ENCODE assay signal across 23 cellular contexts in genomic region chr3:58421004-58421403, GRCh38. TPM values are rescaled to one million over a fixed set of nuclear protein-coding genes. Genes with fewer than 3 reads are reported as not detected.
DNase-seq lines count a peak whose midpoint lies in the region; ATAC-seq and TF ChIP-seq lines count a peak whose summit lies in the region.
"Had no signal": no experiment of that assay in that cellular context is flagged by ENCODE, and none has a peak within 500 bp of the region (broad histone marks: within the 10 kb centered on the region; RNA-seq: fewer than 3 reads in every experiment).

No MANE protein-coding gene starts in this region.

- intact Hi-C loops in psoas muscle (cut with DNase I): no loop called here

- H3K4me1 Mint-ChIP-seq in activated naive CD8-positive, alpha-beta T cell treated with anti-CD3 and anti-CD28 coated beads for 36 hours: no peaks in the 10 kb centered on the region
- H3K4me1 Mint-ChIP-seq in natural killer cell treated with Interleukin-12 subunit alpha and Interleukin-12 subunit beta and Interleukin-15 and Interleukin-18, amount 100 ng/mL, for 72 hours (ENCODE audit: low read depth in 2 of 2): peaks cover 19 to 23% of the 10 kb centered on the region in 2 donors
- H3K4me1 Mint-ChIP-seq in activated T-helper 17 cell treated with anti-CD3 and anti-CD28 coated beads, Interleukin-2, amount 50 U/mL, for 72 hours: no peaks in the 10 kb centered on the region
- H3K4me1 Mint-ChIP-seq: neural progenitor cell had no signal

- H3K36me3 Mint-ChIP-seq in activated naive CD8-positive, alpha-beta T cell treated with anti-CD3 and anti-CD28 coated beads for 36 hours: peaks cover 6% of the 10 kb centered on the region
- peaks cover 13% of the 10 kb centered on the region for H3K36me3 Mint-ChIP-seq in natural killer cell treated with Interleukin-12 subunit alpha and Interleukin-12 subunit beta and Interleukin-15 and Interleukin-18, amount 100 ng/mL, for 72 hours
- H3K36me3 Mint-ChIP-seq in activated T-helper 17 cell treated with anti-CD3 and anti-CD28 coated beads, Interleukin-2, amount 50 U/mL, for 72 hours (ENCODE audit: low read depth): peaks cover 64% of the 10 kb centered on the region

- no peak for TF ChIP-seq CTCF in psoas muscle (IDR thresholded peaks at IDR 0.05)

- peaks cover 8 to 72% of the 10 kb centered on the region in 2 donors for H3K36me3 ChIP-seq in psoas muscle (ENCODE audit: insufficient read depth in 1 of 2, low read depth in 1 of 2)
- H3K36me3 ChIP-seq: breast epithelium, neural progenitor cell had no signal

- H3K27ac ChIP-seq in psoas muscle: no peak overlapping the region
- H3K27ac ChIP-seq: breast epithelium, neural progenitor cell had no signal

- peak overlapping the region; percentile 50 for H3K27ac Mint-ChIP-seq in activated naive CD8-positive, alpha-beta T cell treated with anti-CD3 and anti-CD28 coated beads for 36 hours
- peak overlapping the region; percentile 34 to 75 for H3K27ac Mint-ChIP-seq in natural killer cell treated with Interleukin-12 subunit alpha and Interleukin-12 subunit beta and Interleukin-15 and Interleukin-18, amount 100 ng/mL, for 72 hours
- H3K27ac Mint-ChIP-seq in activated T-helper 17 cell treated with anti-CD3 and anti-CD28 coated beads, Interleukin-2, amount 50 U/mL, for 72 hours: no peak overlapping the region
- H3K27ac Mint-ChIP-seq: neural progenitor cell had no signal

- no peaks in the 10 kb centered on the region for H3K9me3 Mint-ChIP-seq in activated naive CD8-positive, alpha-beta T cell treated with anti-CD3 and anti-CD28 coated beads for 36 hours
- no peaks in the 10 kb centered on the region for H3K9me3 Mint-ChIP-seq in natural killer cell treated with Interleukin-12 subunit alpha and Interleukin-12 subunit beta and Interleukin-15 and Interleukin-18, amount 100 ng/mL, for 72 hours
- no peaks in the 10 kb centered on the region for H3K9me3 Mint-ChIP-seq in activated T-helper 17 cell treated with anti-CD3 and anti-CD28 coated beads, Interleukin-2, amount 50 U/mL, for 72 hours
- H3K9me3 Mint-ChIP-seq: CD4-positive, alpha-beta T cell; neural progenitor cell; type B pancreatic cell had no signal

- no peak overlapping the region for H3K4me3 ChIP-seq in psoas muscle
- H3K4me3 ChIP-seq: breast epithelium, gastroesophageal sphincter, MG63, neural progenitor cell, sigmoid colon had no signal

- H3K27me3 ChIP-seq in psoas muscle (ENCODE audit: insufficient read depth in 3 of 3, low read length in 2 of 3): no peaks in the 10 kb centered on the region
- H3K27me3 ChIP-seq: breast epithelium, gastroesophageal sphincter, MG63, neural progenitor cell, sigmoid colon had no signal

- H3K9me3 ChIP-seq in psoas muscle: no peaks in the 10 kb centered on the region
- H3K9me3 ChIP-seq: breast epithelium, gastroesophageal sphincter, MG63, sigmoid colon had no signal

- ATAC-seq in GM18909 (IDR thresholded peaks at IDR 0.05; ENCODE audit: poor library complexity, unreplicated experiment) (peak; percentile 35), HG02588 (IDR thresholded peaks at IDR 0.05; ENCODE audit: unreplicated experiment) (peak; percentile 40), GM21367 (IDR thresholded peaks at IDR 0.05; ENCODE audit: unreplicated experiment) (no peak), psoas muscle (no peak)
- peak in 1 of 2 donors; percentile 55 for ATAC-seq in natural killer cell treated with Interleukin-12 subunit alpha and Interleukin-12 subunit beta and Interleukin-15 and Interleukin-18, amount 100 ng/mL, for 72 hours
- ATAC-seq in activated T-helper 17 cell treated with anti-CD3 and anti-CD28 coated beads, Interleukin-2, amount 50 U/mL, for 72 hours (replicated peaks): no peak
- ATAC-seq: gastroesophageal sphincter, HCT116, SK-N-SH treated with all-trans-retinoic acid at 6 μM for 48 hours had no signal

- no peaks in the 10 kb centered on the region for H3K4me1 ChIP-seq in psoas muscle
- H3K4me1 ChIP-seq: breast epithelium had no signal

- no peaks in the 10 kb centered on the region for H3K27me3 Mint-ChIP-seq in activated naive CD8-positive, alpha-beta T cell treated with anti-CD3 and anti-CD28 coated beads for 36 hours
- H3K27me3 Mint-ChIP-seq in natural killer cell treated with Interleukin-12 subunit alpha and Interleukin-12 subunit beta and Interleukin-15 and Interleukin-18, amount 100 ng/mL, for 72 hours: no peaks in the 10 kb centered on the region
- H3K27me3 Mint-ChIP-seq in activated T-helper 17 cell treated with anti-CD3 and anti-CD28 coated beads, Interleukin-2, amount 50 U/mL, for 72 hours: no peaks in the 10 kb centered on the region
- H3K27me3 Mint-ChIP-seq: CD4-positive, alpha-beta T cell; type B pancreatic cell had no signal

- H3K4me3 Mint-ChIP-seq in activated naive CD8-positive, alpha-beta T cell treated with anti-CD3 and anti-CD28 coated beads for 36 hours: no peak overlapping the region
- no peak overlapping the region for H3K4me3 Mint-ChIP-seq in natural killer cell treated with Interleukin-12 subunit alpha and Interleukin-12 subunit beta and Interleukin-15 and Interleukin-18, amount 100 ng/mL, for 72 hours
- no peak overlapping the region for H3K4me3 Mint-ChIP-seq in activated T-helper 17 cell treated with anti-CD3 and anti-CD28 coated beads, Interleukin-2, amount 50 U/mL, for 72 hours
- H3K4me3 Mint-ChIP-seq: CD4-positive, alpha-beta T cell; neural progenitor cell; type B pancreatic cell had no signal

- DNase-seq in activated naive CD8-positive, alpha-beta T cell treated with anti-CD3 and anti-CD28 coated beads for 36 hours: no peak
- no peak for DNase-seq in natural killer cell treated with Interleukin-12 subunit alpha and Interleukin-12 subunit beta and Interleukin-15 and Interleukin-18, amount 100 ng/mL, for 72 hours (ENCODE audit: low spot score)
- no peak for DNase-seq in psoas muscle
- DNase-seq in C1 segment of cervical spinal cord (lab: John Stamatoyannopoulos, UW): no peak
- DNase-seq: activated CD4-positive, alpha-beta T cell treated with anti-CD3 and anti-CD28 coated beads for 48 hours; CD4-positive, alpha-beta T cell; cortex of kidney; hypothalamus; islet precursor cell; MG63; NCI-H1417 treated with DMSO at 0.1 percent for 48 hours; NCI-H446 treated with DMSO at 0.1 percent for 48 hours; sigmoid colon had no signal

- 65 to 84% (median 83%) methylated on average over 6 to 7 of the region's 7 CpGs for WGBS in psoas muscle, 3 donors

RNA-seq across cellular contexts. Expression of gene PDHB, which starts 12.6 kb away (rescaled TPM):
- 10 to 100 TPM; 64.6 to 65.3 TPM for total RNA-seq in activated naive CD8-positive, alpha-beta T cell treated with anti-CD3 and anti-CD28 coated beads for 36 hours
- total RNA-seq in natural killer cell treated with Interleukin-12 subunit alpha and Interleukin-12 subunit beta and Interleukin-15 and Interleukin-18, amount 100 ng/mL, for 72 hours: 10 to 100 TPM; 30.6 to 41.7 TPM
- total RNA-seq in activated T-helper 17 cell treated with anti-CD3 and anti-CD28 coated beads, Interleukin-2, amount 50 U/mL, for 72 hours: 10 to 100 TPM; 37.1 to 66.6 TPM
- 100 to 1,000 TPM; 105 to 158 (median 128) TPM for total RNA-seq in psoas muscle
- 100 to 1,000 TPM; 116 to 137 (median 131) TPM for polyA plus RNA-seq in psoas muscle

Comparison
In these comparisons a context has a peak if more than half of its experiments do, and no peak if none do; other contexts are left out.
1. ATAC-seq: peak in GM18909 (single experiment) and HG02588 (single experiment); none in activated T-helper 17 cell treated with anti-CD3 and anti-CD28 coated beads, Interleukin-2, amount 50 U/mL, for 72 hours (single experiment), GM21367 (single experiment) and psoas muscle (0 of 4).